Comparison of ENCODE assay signal across 26 cellular contexts in genomic region chr7:140237390-140237789, GRCh38.
"Had no signal": no experiment of that assay in that cellular context is flagged by ENCODE, and none has a peak within 500 bp of the region (broad histone marks: within the 10 kb centered on the region; RNA-seq: fewer than 3 reads in every experiment).

No MANE protein-coding gene starts in this region.

- H3K4me1 ChIP-seq: gastrocnemius medialis had no signal

- H3K27ac ChIP-seq: epithelial cell of prostate, esophagus squamous epithelium, gastrocnemius medialis, heart right ventricle, left lung, lower lobe of right lung had no signal

- FAIRE-seq: colon, endometrium, islet of Langerhans, keratinocyte had no signal

- DNase-seq: cortex of kidney; effector CD8-positive, alpha-beta T cell; effector memory CD8-positive, alpha-beta T cell; endodermal cell; erythroblast; esophagus squamous epithelium; foreskin fibroblast; foreskin melanocyte; gastrocnemius medialis; glutamatergic neuron; head of caudate nucleus; heart right ventricle; hippocampal formation; left cardiac atrium; left lung; left ventricle myocardium superior; lower lobe of right lung; mesenchymal stem cell; naive thymus-derived CD4-positive, alpha-beta T cell had no signal

- H3K36me3 ChIP-seq: esophagus squamous epithelium, gastrocnemius medialis, heart right ventricle, left lung, lower lobe of right lung had no signal

- H3K27me3 ChIP-seq: heart right ventricle, left lung had no signal

- ATAC-seq: effector memory CD8-positive, alpha-beta T cell; esophagus mucosa; gastrocnemius medialis; heart right ventricle; left cardiac atrium; left lung; left ventricle myocardium superior; lower lobe of right lung; mucosa of descending colon; naive thymus-derived CD4-positive, alpha-beta T cell had no signal

- H3K4me3 ChIP-seq: esophagus squamous epithelium, gastrocnemius medialis, heart right ventricle, left lung, lower lobe of right lung, mucosa of descending colon had no signal

- H3K9me3 ChIP-seq: esophagus squamous epithelium, gastrocnemius medialis, heart right ventricle, left lung, lower lobe of right lung, mucosa of descending colon had no signal
